In the genomic region with DNA sequence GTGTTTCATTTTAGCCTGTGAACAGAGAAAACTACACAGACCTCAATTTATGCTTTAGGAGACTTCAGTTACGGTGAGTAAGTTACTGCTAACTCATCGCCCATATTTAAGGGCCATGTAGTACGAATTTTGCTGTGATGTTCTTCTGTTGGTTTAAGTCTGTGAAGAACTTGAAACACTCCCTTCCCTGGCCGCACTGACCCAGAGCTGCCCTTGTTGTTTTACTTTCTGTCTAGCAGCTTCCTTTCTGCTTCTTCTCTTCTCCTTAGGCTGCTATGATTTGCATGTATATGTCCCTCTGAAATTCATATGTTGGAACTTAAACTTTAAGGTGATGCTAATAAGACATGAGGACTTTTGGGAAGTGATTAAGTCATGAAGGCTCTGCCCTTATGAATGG, we compare ENCODE assay signal across 21 cellular contexts.
"Had no signal": no experiment of that assay in that cellular context is flagged by ENCODE, and none has a peak within 500 bp of the region (broad histone marks: within the 10 kb centered on the region; RNA-seq: fewer than 3 reads in every experiment).

No MANE protein-coding gene starts in this region.

- H3K4me1 Mint-ChIP-seq: central memory CD8-positive, alpha-beta T cell; immature natural killer cell; naive B cell; stimulated activated naive B cell treated with anti-CD40 and anti-IgM and Interleukin-4, amounts not matched to agents 10 μg/mL and 1 μg/mL and 100 μg/mL, for 72 hours had no signal

- H3K4me3 Mint-ChIP-seq: central memory CD8-positive, alpha-beta T cell; immature natural killer cell; naive B cell; stimulated activated naive B cell treated with anti-CD40 and anti-IgM and Interleukin-4, amounts not matched to agents 10 μg/mL and 1 μg/mL and 100 μg/mL, for 72 hours had no signal

- ATAC-seq: esophagus mucosa; gastroesophageal sphincter; left cardiac atrium; left ventricle myocardium superior; stimulated activated naive B cell treated with anti-CD40 and anti-IgM and Interleukin-4, amounts not matched to agents 10 μg/mL and 1 μg/mL and 100 μg/mL, for 72 hours had no signal

- H3K27ac Mint-ChIP-seq: immature natural killer cell; naive B cell; stimulated activated naive B cell treated with anti-CD40 and anti-IgM and Interleukin-4, amounts not matched to agents 10 μg/mL and 1 μg/mL and 100 μg/mL, for 72 hours had no signal

- H3K9me3 ChIP-seq: gastroesophageal sphincter, ovary, right atrium auricular region, stomach, thoracic aorta, transverse colon had no signal

- DNase-seq: effector memory CD4-positive, alpha-beta T cell; foreskin fibroblast; glutamatergic neuron; immature natural killer cell; kidney; left cardiac atrium; left ventricle myocardium superior; mesenchymal stem cell; naive B cell; ovary; stimulated activated CD4-positive, alpha-beta T cell treated with anti-CD3 and anti-CD28 coated beads, Interleukin-4, amount 100 ng/mL, for 1 hour; stimulated activated naive B cell treated with anti-CD40 and anti-IgM and Interleukin-4, amounts not matched to agents 10 μg/mL and 1 μg/mL and 100 μg/mL, for 72 hours; stomach; substantia nigra; transverse colon had no signal

- H3K27me3 ChIP-seq: gastroesophageal sphincter, ovary, right atrium auricular region, stomach, transverse colon had no signal

- H3K36me3 Mint-ChIP-seq: immature natural killer cell; naive B cell; stimulated activated naive B cell treated with anti-CD40 and anti-IgM and Interleukin-4, amounts not matched to agents 10 μg/mL and 1 μg/mL and 100 μg/mL, for 72 hours had no signal

- H3K27ac ChIP-seq: gastroesophageal sphincter, ovary, right atrium auricular region, stomach, thoracic aorta, transverse colon had no signal

- H3K36me3 ChIP-seq: gastroesophageal sphincter, ovary, right atrium auricular region, stomach, thoracic aorta, transverse colon had no signal

- H3K4me1 ChIP-seq: gastroesophageal sphincter, right atrium auricular region, stomach, transverse colon had no signal

- H3K4me3 ChIP-seq: gastroesophageal sphincter, lung, ovary, right atrium auricular region, stomach, thoracic aorta, transverse colon had no signal
